In genomic region chr10:921471-922414, GRCh38 we compare ENCODE assay signal across 15 cellular contexts. TPM values are rescaled to one million over a fixed set of nuclear protein-coding genes. Genes with fewer than 3 reads are reported as not detected.
DNase-seq lines count a peak whose midpoint lies in the region; ATAC-seq and TF ChIP-seq lines count a peak whose summit lies in the region.
"Had no signal": no experiment of that assay in that cellular context is flagged by ENCODE, and none has a peak within 500 bp of the region (broad histone marks: within the 10 kb centered on the region; RNA-seq: fewer than 3 reads in every experiment).

No MANE protein-coding gene starts in this region.

- H3K27ac ChIP-seq in lower lobe of right lung: no peak overlapping the region

- peak overlapping the region; percentile 2 for H3K27ac Mint-ChIP-seq in Caco-2 (ENCODE audit: unreplicated experiment)
- peak overlapping the region; percentile 64 for H3K27ac Mint-ChIP-seq in chondrocyte (ENCODE audit: unreplicated experiment)
- H3K27ac Mint-ChIP-seq in nephron progenitor cell: peak overlapping the region; percentile 38
- H3K27ac Mint-ChIP-seq: activated CD4-positive, alpha-beta memory T cell treated with anti-CD3 and anti-CD28 coated beads, Interleukin-2, amount 10 ng/mL, durations not matched to agents 7 days and 5 days; stimulated activated memory B cell treated with anti-CD40 and anti-IgM and Interleukin-4, amounts not matched to agents 10 μg/mL and 1 μg/mL and 100 μg/mL, for 72 hours had no signal

- H3K4me3 ChIP-seq in Caco-2 (ENCODE audit: low read depth, low read length) (no peak overlapping the region), MG63 (peak overlapping the region; percentile 5; the same call in 1 of the 2 replicates), lower lobe of right lung (no peak overlapping the region)

- no peak for TF ChIP-seq CTCF in Caco-2 (IDR thresholded peaks at IDR 0.05; ENCODE audit: insufficient read depth in 1 of 2, low read depth in 1 of 2, low read length in 1 of 2, severe bottlenecking in 1 of 2, unreplicated experiment in 1 of 2)
- no peak for TF ChIP-seq CTCF in chondrocyte (IDR thresholded peaks at IDR 0.05)
- TF ChIP-seq CTCF in nephron progenitor cell (IDR thresholded peaks at IDR 0.05): no peak
- no peak for TF ChIP-seq CTCF in lower lobe of right lung (IDR thresholded peaks at IDR 0.05)

- BruUV-seq in Caco-2 (replicated peaks; lab: Mats Ljungman, UMichigan): no TSS peak

- CTCF ChIA-PET in Caco-2 (lab: Charles Lee): interaction anchor here (0.6 kb wide), 1 partner anchor 134 kb away, joined by 5 read pairs; no protein-coding TSS in a partner anchor

- H3K9me3 ChIP-seq in Caco-2: no peaks in the 10 kb centered on the region
- H3K9me3 ChIP-seq in MG63: no peaks in the 10 kb centered on the region
- no peaks in the 10 kb centered on the region for H3K9me3 ChIP-seq in lower lobe of right lung

- H3K27me3 Mint-ChIP-seq in Caco-2 (ENCODE audit: insufficient read depth, unreplicated experiment): no peaks in the 10 kb centered on the region
- H3K27me3 Mint-ChIP-seq in chondrocyte (ENCODE audit: low read depth): no peaks in the 10 kb centered on the region
- no peaks in the 10 kb centered on the region for H3K27me3 Mint-ChIP-seq in nephron progenitor cell (ENCODE audit: low read depth, poor library complexity)
- H3K27me3 Mint-ChIP-seq: activated CD4-positive, alpha-beta memory T cell treated with anti-CD3 and anti-CD28 coated beads, Interleukin-2, amount 10 ng/mL, durations not matched to agents 7 days and 5 days; stimulated activated memory B cell treated with anti-CD40 and anti-IgM and Interleukin-4, amounts not matched to agents 10 μg/mL and 1 μg/mL and 100 μg/mL, for 72 hours had no signal

- H3K36me3 Mint-ChIP-seq in Caco-2 (ENCODE audit: insufficient read depth, unreplicated experiment) (peaks cover 71% of the 10 kb centered on the region), chondrocyte (ENCODE audit: low read depth) (no peaks in the 10 kb centered on the region), nephron progenitor cell (ENCODE audit: low read depth) (peaks cover 63% of the 10 kb centered on the region)

- H3K9me3 Mint-ChIP-seq in Caco-2 (ENCODE audit: unreplicated experiment) (no peaks in the 10 kb centered on the region), chondrocyte (ENCODE audit: low read depth) (no peaks in the 10 kb centered on the region), nephron progenitor cell (peaks cover 9% of the 10 kb centered on the region)
- H3K9me3 Mint-ChIP-seq: activated CD4-positive, alpha-beta memory T cell treated with anti-CD3 and anti-CD28 coated beads, Interleukin-2, amount 10 ng/mL, durations not matched to agents 7 days and 5 days; stimulated activated memory B cell treated with anti-CD40 and anti-IgM and Interleukin-4, amounts not matched to agents 10 μg/mL and 1 μg/mL and 100 μg/mL, for 72 hours had no signal

- POLR2A ChIA-PET in Caco-2 (lab: Charles Lee): no interaction called here

- H3K27me3 ChIP-seq in Caco-2 (replicated peaks; ENCODE audit: control insufficient read depth, insufficient read depth, low read length): no peaks in the 10 kb centered on the region
- H3K27me3 ChIP-seq in MG63: no peaks in the 10 kb centered on the region
- no peaks in the 10 kb centered on the region for H3K27me3 ChIP-seq in lower lobe of right lung (ENCODE audit: low read depth)

- H3K36me3 ChIP-seq in Caco-2 (ENCODE audit: control insufficient read depth, insufficient read depth, low read length): peaks cover 9% of the 10 kb centered on the region
- H3K36me3 ChIP-seq in MG63: peaks cover 56% of the 10 kb centered on the region
- peaks cover 22% of the 10 kb centered on the region for H3K36me3 ChIP-seq in lower lobe of right lung

- DNase-seq in Caco-2 (no peak), MG63 (peak; percentile 64), chondrocyte (ENCODE audit: low spot score) (no peak), nephron progenitor cell (no peak), DMS79 treated with DMSO at 0.1 percent for 48 hours (lab: John Stamatoyannopoulos, UW) (no peak), NCI-H1092 (lab: John Stamatoyannopoulos, UW) (no peak), lower lobe of right lung (no peak), NCI-H187 (lab: John Stamatoyannopoulos, UW) (no peak)
- DNase-seq: activated CD4-positive, alpha-beta memory T cell treated with anti-CD3 and anti-CD28 coated beads, Interleukin-2, amount 10 ng/mL, durations not matched to agents 7 days and 5 days; aorta; H7; NCI-H2029; SHP77; stimulated activated CD4-positive, alpha-beta T cell treated with anti-CD3 and anti-CD28 coated beads, Interleukin-12 subunit alpha, Interleukin-12 subunit beta, amount 100 ng/mL, for 4 hours had no signal

- H3K4me1 Mint-ChIP-seq in Caco-2 (ENCODE audit: low read depth, unreplicated experiment): peaks cover 38% of the 10 kb centered on the region
- H3K4me1 Mint-ChIP-seq in chondrocyte (ENCODE audit: low read depth): peaks cover 35% of the 10 kb centered on the region
- peaks cover 18% of the 10 kb centered on the region for H3K4me1 Mint-ChIP-seq in nephron progenitor cell

- intact Hi-C loops in Caco-2 (cut with micrococcal nuclease; ENCODE audit: unreplicated experiment) (no loop called here), lower lobe of right lung (cut with DNase I) (no loop called here)

- H3K4me3 Mint-ChIP-seq in Caco-2 (ENCODE audit: unreplicated experiment) (no peak overlapping the region), chondrocyte (ENCODE audit: unreplicated experiment) (no peak overlapping the region), nephron progenitor cell (no peak overlapping the region)
- H3K4me3 Mint-ChIP-seq: activated CD4-positive, alpha-beta memory T cell treated with anti-CD3 and anti-CD28 coated beads, Interleukin-2, amount 10 ng/mL, durations not matched to agents 7 days and 5 days; stimulated activated memory B cell treated with anti-CD40 and anti-IgM and Interleukin-4, amounts not matched to agents 10 μg/mL and 1 μg/mL and 100 μg/mL, for 72 hours had no signal

- H3K4me1 ChIP-seq in Caco-2 (peaks cover 34% of the 10 kb centered on the region), lower lobe of right lung (peaks cover 67% of the 10 kb centered on the region)

- no peak for ATAC-seq in lower lobe of right lung
- ATAC-seq: stimulated activated memory B cell treated with anti-CD40 and anti-IgM and Interleukin-4, amounts not matched to agents 10 μg/mL and 1 μg/mL and 100 μg/mL, for 72 hours had no signal

RNA-seq across cellular contexts. Expression of gene LARP4B, which starts 9.8 kb away (rescaled TPM):
- total RNA-seq in Caco-2 (2022) (230 and 235 TPM in 2 replicates), chondrocyte (57.4 to 72.0 TPM (median 67.1 TPM) in 3 replicates), lower lobe of right lung (114 TPM)
- total RNA-seq in MG63 (2014; rRNA removed; shearing (Covaris generic); ENCODE audit: low replicate concordance): 11.1 and 13.4 TPM in 2 replicates

Comparison
In these comparisons a context has a peak if more than half of its experiments do, and no peak if none do; other contexts are left out.
1. H3K27ac Mint-ChIP-seq: peak in every context shown above with its lines; median percentile 64 in chondrocyte; 38 in nephron progenitor cell; 2 in Caco-2.